In the genomic region with DNA sequence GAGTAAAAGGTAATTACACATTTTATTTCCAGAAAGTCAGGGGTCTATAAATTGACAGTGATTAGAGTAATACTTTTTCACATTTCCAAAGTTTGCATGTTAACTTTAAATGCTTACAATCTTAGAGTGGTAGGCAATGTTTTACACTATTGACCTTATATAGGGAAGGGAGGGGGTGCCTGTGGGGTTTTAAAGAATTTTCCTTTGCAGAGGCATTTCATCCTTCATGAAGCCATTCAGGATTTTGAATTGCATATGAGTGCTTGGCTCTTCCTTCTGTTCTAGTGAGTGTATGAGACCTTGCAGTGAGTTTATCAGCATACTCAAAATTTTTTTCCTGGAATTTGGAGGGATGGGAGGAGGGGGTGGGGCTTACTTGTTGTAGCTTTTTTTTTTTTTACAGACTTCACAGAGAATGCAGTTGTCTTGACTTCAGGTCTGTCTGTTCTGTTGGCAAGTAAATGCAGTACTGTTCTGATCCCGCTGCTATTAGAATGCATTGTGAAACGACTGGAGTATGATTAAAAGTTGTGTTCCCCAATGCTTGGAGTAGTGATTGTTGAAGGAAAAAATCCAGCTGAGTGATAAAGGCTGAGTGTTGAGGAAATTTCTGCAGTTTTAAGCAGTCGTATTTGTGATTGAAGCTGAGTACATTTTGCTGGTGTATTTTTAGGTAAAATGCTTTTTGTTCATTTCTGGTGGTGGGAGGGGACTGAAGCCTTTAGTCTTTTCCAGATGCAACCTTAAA, we compare ENCODE assay signal across 1 cellular context.
TF ChIP-seq lines count a peak whose summit lies in the region.

No MANE protein-coding gene starts in this region.

TF ChIP-seq in K562, 482 proteins besides CTCF, POLR2A, EP300 and RAD21 (continued from another document and continues in another):
- TF ChIP-seq ZBTB11 (CRISPR knock-in tag; IDR thresholded peaks at IDR 0.05) (no peak), GTF2F1 (IDR thresholded peaks at IDR 0.05; ENCODE audit: low read depth, low read length) (no peak), TCF7L2 (IDR thresholded peaks at IDR 0.05; ENCODE audit: low read depth, low read length) (no peak), KDM2B (CRISPR knock-in tag; IDR thresholded peaks at IDR 0.05) (no peak), SMARCC2 (IDR thresholded peaks at IDR 0.05; ENCODE audit: low read depth) (no peak), ETV5 (CRISPR knock-in tag; IDR thresholded peaks at IDR 0.05; ENCODE audit: low read depth) (no peak), IRF2 (CRISPR knock-in tag; IDR thresholded peaks at IDR 0.05) (no peak), TBP (optimal IDR thresholded peaks at IDR 0.05; ENCODE audit: low read depth, low read length) (no peak), CBX1 (IDR thresholded peaks at IDR 0.05; ENCODE audit: low read depth) (no peak), TFAM (CRISPR knock-in tag; conservative IDR thresholded peaks at IDR 0.05) (no peak), ZBTB34 (CRISPR knock-in tag; IDR thresholded peaks at IDR 0.05) (no peak; the same call in 1 of the 2 replicates), RBM34 (IDR thresholded peaks at IDR 0.05; ENCODE audit: borderline replicate concordance, insufficient read depth, low read length) (0 out of 2 replicates have a peak, but pooled peaks have one; percentile 19), SLC30A9 (CRISPR knock-in tag; IDR thresholded peaks at IDR 0.05) (no peak), SOX6 (IDR thresholded peaks at IDR 0.05) (no peak), CHD1 (IDR thresholded peaks at IDR 0.05; ENCODE audit: low read length) (peak; percentile 92), PCBP2 (IDR thresholded peaks at IDR 0.05; ENCODE audit: low read depth, low read length, poor library complexity, severe bottlenecking) (no peak), CEBPZ (IDR thresholded peaks at IDR 0.05; ENCODE audit: borderline replicate concordance, low read depth, low read length) (no peak), NONO (IDR thresholded peaks at IDR 0.05; ENCODE audit: low read depth in 2 of 2, low read length in 1 of 2) (peak in 1 of 2 experiments; percentile 49; a peak in 2 of 4 replicates), FOXA1 (IDR thresholded peaks at IDR 0.05; ENCODE audit: borderline replicate concordance) (no peak), PTTG1 (tag; IDR thresholded peaks at IDR 0.05; ENCODE audit: low read depth) (no peak), PHF8 (IDR thresholded peaks at IDR 0.05; ENCODE audit: borderline replicate concordance, low read length) (no peak), ZNF384 (IDR thresholded peaks at IDR 0.05; ENCODE audit: low read depth, low read length) (peak; percentile 86), HDAC6 (IDR thresholded peaks at IDR 0.05; ENCODE audit: low read depth, low read length) (no peak), KLF10 (CRISPR knock-in tag; IDR thresholded peaks at IDR 0.05) (peak; percentile 82), MAFK (IDR thresholded peaks at IDR 0.05; ENCODE audit: low read length) (no peak), NEUROD1 (IDR thresholded peaks at IDR 0.05; ENCODE audit: borderline replicate concordance, low read depth, low read length, partially characterized antibody) (no peak), HSF4 (CRISPR knock-in tag; IDR thresholded peaks at IDR 0.05; ENCODE audit: borderline replicate concordance) (no peak), ZNF668 (CRISPR knock-in tag; IDR thresholded peaks at IDR 0.05) (no peak), BRCA1 (IDR thresholded peaks at IDR 0.05) (no peak), BRCA1 (CRISPR knock-in tag; IDR thresholded peaks at IDR 0.05) (no peak), BRD4 (IDR thresholded peaks at IDR 0.05) (no peak), MITF (IDR thresholded peaks at IDR 0.05) (no peak), CREB1 (IDR thresholded peaks at IDR 0.05) (peak; percentile 71; the same call in 1 of the 2 replicates), CREB1 (CRISPR knock-in tag; IDR thresholded peaks at IDR 0.05) (no peak), PPARD (CRISPR knock-in tag; IDR thresholded peaks at IDR 0.05) (no peak), POU5F1 (IDR thresholded peaks at IDR 0.05; ENCODE audit: borderline replicate concordance, low read depth, low read length, partially characterized antibody) (no peak), ZNF121 (CRISPR knock-in tag; conservative IDR thresholded peaks at IDR 0.05) (no peak), IFI16 (CRISPR knock-in tag; IDR thresholded peaks at IDR 0.05) (no peak), ZNF717 (CRISPR knock-in tag; IDR thresholded peaks at IDR 0.05) (peak; percentile 87), EWSR1 (IDR thresholded peaks at IDR 0.05; ENCODE audit: borderline replicate concordance, low read depth, partially characterized antibody) (peak; percentile 88), RHOXF2B (CRISPR knock-in tag; conservative IDR thresholded peaks at IDR 0.05) (no peak), NR2C2 (CRISPR knock-in tag; IDR thresholded peaks at IDR 0.05) (peak; percentile 42; the same call in 1 of the 2 replicates), NR2C2 (tag; IDR thresholded peaks at IDR 0.05) (no peak), POLR2AphosphoS2 (IDR thresholded peaks at IDR 0.05; ENCODE audit: low read length) (peak; percentile 42), ZNF778 (CRISPR knock-in tag; IDR thresholded peaks at IDR 0.05) (no peak), FOXK1 (CRISPR knock-in tag; IDR thresholded peaks at IDR 0.05; ENCODE audit: borderline replicate concordance) (no peak), HNRNPH1 (optimal IDR thresholded peaks at IDR 0.05; ENCODE audit: low read depth, low read length) (peak; percentile 55)
- TF ChIP-seq, protein P1, sequence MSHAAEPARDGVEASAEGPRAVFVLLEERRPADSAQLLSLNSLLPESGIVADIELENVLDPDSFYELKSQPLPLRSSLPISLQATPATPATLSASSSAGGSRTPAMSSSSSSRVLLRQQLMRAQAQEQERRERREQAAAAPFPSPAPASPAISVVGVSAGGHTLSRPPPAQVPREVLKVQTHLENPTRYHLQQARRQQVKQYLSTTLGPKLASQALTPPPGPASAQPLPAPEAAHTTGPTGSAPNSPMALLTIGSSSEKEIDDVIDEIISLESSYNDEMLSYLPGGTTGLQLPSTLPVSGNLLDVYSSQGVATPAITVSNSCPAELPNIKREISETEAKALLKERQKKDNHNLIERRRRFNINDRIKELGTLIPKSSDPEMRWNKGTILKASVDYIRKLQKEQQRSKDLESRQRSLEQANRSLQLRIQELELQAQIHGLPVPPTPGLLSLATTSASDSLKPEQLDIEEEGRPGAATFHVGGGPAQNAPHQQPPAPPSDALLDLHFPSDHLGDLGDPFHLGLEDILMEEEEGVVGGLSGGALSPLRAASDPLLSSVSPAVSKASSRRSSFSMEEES (CRISPR knock-in tag; IDR thresholded peaks at IDR 0.05) = no peak
- TF ChIP-seq, protein P2, sequence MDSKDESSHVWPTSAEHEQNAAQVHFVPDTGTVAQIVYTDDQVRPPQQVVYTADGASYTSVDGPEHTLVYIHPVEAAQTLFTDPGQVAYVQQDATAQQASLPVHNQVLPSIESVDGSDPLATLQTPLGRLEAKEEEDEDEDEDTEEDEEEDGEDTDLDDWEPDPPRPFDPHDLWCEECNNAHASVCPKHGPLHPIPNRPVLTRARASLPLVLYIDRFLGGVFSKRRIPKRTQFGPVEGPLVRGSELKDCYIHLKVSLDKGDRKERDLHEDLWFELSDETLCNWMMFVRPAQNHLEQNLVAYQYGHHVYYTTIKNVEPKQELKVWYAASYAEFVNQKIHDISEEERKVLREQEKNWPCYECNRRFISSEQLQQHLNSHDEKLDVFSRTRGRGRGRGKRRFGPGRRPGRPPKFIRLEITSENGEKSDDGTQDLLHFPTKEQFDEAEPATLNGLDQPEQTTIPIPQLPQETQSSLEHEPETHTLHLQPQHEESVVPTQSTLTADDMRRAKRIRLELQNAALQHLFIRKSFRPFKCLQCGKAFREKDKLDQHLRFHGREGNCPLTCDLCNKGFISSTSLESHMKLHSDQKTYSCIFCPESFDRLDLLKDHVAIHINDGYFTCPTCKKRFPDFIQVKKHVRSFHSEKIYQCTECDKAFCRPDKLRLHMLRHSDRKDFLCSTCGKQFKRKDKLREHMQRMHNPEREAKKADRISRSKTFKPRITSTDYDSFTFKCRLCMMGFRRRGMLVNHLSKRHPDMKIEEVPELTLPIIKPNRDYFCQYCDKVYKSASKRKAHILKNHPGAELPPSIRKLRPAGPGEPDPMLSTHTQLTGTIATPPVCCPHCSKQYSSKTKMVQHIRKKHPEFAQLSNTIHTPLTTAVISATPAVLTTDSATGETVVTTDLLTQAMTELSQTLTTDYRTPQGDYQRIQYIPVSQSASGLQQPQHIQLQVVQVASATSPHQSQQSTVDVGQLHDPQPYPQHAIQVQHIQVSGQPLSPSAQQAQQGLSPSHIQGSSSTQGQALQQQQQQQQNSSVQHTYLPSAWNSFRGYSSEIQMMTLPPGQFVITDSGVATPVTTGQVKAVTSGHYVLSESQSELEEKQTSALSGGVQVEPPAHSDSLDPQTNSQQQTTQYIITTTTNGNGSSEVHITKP (IDR thresholded peaks at IDR 0.05; ENCODE audit: partially characterized antibody) = no peak
- TF ChIP-seq, protein P3, sequence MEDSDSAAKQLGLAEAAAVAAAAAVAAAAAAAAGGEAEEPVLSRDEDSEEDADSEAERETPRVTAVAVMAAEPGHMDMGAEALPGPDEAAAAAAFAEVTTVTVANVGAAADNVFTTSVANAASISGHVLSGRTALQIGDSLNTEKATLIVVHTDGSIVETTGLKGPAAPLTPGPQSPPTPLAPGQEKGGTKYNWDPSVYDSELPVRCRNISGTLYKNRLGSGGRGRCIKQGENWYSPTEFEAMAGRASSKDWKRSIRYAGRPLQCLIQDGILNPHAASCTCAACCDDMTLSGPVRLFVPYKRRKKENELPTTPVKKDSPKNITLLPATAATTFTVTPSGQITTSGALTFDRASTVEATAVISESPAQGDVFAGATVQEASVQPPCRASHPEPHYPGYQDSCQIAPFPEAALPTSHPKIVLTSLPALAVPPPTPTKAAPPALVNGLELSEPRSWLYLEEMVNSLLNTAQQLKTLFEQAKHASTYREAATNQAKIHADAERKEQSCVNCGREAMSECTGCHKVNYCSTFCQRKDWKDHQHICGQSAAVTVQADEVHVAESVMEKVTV (CRISPR knock-in tag; IDR thresholded peaks at IDR 0.05) = no peak; the same call in none of the 2 replicates
